ENCODE assay signal across 27 cellular contexts in the genomic region with DNA sequence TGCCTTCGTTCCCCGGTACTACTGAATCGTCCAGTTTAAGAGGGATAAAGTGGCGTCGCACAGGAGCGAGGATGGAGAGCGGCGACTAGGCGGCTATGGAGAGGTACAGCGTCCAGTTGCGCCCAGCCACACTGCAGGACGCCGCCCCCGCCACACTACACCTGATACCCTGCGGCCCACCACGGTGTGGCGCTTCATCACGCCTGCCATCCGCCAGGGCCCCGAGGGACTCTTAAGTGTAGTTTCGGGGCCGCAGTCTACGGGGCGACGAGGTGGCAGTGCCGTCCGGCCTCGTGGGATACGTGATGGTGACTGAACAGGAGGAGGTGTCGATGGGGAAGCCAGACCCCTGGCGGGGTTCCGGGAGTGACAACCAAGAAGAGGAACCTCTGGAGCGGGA. TPM values are rescaled to one million over a fixed set of nuclear protein-coding genes. Genes with fewer than 3 reads are reported as not detected.
DNase-seq lines count a peak whose midpoint lies in the region; ATAC-seq lines count a peak whose summit lies in the region.
"Had no signal": no experiment of that assay in that cellular context is flagged by ENCODE, and none has a peak within 500 bp of the region (broad histone marks: within the 10 kb centered on the region; RNA-seq: fewer than 3 reads in every experiment).

No MANE protein-coding gene starts in this region.

- peaks cover 11% of the 10 kb centered on the region for H3K4me1 Mint-ChIP-seq in activated T-helper 2 cell treated with anti-CD3 and anti-CD28 coated beads, Interferon-gamma antibody, Interleukin-2, Interleukin-4, amounts not matched to agents 10 μg/mL and 5 μg/mL and 100 μg/mL, durations not matched to agents 14 hours and 24 hours and 36 hours (ENCODE audit: low read depth)

- intact Hi-C loops in activated T-helper 2 cell treated with anti-CD3 and anti-CD28 coated beads, Interferon-gamma antibody, Interleukin-2, Interleukin-4, amounts not matched to agents 10 μg/mL and 5 μg/mL and 100 μg/mL, durations not matched to agents 14 hours and 24 hours and 36 hours (cut with micrococcal nuclease): no loop called here

- ATAC-seq in HG02642 (IDR thresholded peaks at IDR 0.05; ENCODE audit: poor library complexity, unreplicated experiment) (peak; percentile 54), HG03439 (IDR thresholded peaks at IDR 0.05; ENCODE audit: unreplicated experiment) (no peak), HG03159 (IDR thresholded peaks at IDR 0.05; ENCODE audit: unreplicated experiment) (no peak)
- ATAC-seq: HepG2, PC-3, Right ventricle myocardium inferior, SK-N-SH treated with all-trans-retinoic acid at 6 μM for 48 hours had no signal

- H3K9me3 Mint-ChIP-seq in activated T-helper 2 cell treated with anti-CD3 and anti-CD28 coated beads, Interferon-gamma antibody, Interleukin-2, Interleukin-4, amounts not matched to agents 10 μg/mL and 5 μg/mL and 100 μg/mL, durations not matched to agents 14 hours and 24 hours and 36 hours: no peaks in the 10 kb centered on the region
- H3K9me3 Mint-ChIP-seq: HFFc6 had no signal

- H3K4me3 Mint-ChIP-seq in activated T-helper 2 cell treated with anti-CD3 and anti-CD28 coated beads, Interferon-gamma antibody, Interleukin-2, Interleukin-4, amounts not matched to agents 10 μg/mL and 5 μg/mL and 100 μg/mL, durations not matched to agents 14 hours and 24 hours and 36 hours (ENCODE audit: low read depth): peak overlapping the region; percentile 26
- H3K4me3 Mint-ChIP-seq: CD4-positive, CD25-positive, alpha-beta regulatory T cell; HFFc6 had no signal

- peak; percentile 54 for DNase-seq in activated effector memory CD4-positive, alpha-beta T cell treated with anti-CD3 and anti-CD28 coated beads, Interleukin-2, amount 50 U/mL, for 16 hours
- no peak for DNase-seq in activated effector memory CD4-positive, alpha-beta T cell treated with Interleukin-2 at 50 U/mL for 16 hours
- DNase-seq in activated T-helper 2 cell treated with anti-CD3 and anti-CD28 coated beads, Interferon-gamma antibody, Interleukin-2, Interleukin-4, amounts not matched to agents 10 μg/mL and 5 μg/mL and 100 μg/mL, durations not matched to agents 14 hours and 24 hours and 36 hours (ENCODE audit: low spot score): no peak
- no peak for DNase-seq in iPS-NIHi11 (ENCODE audit: low spot score)
- DNase-seq: CD4-positive, CD25-positive, alpha-beta regulatory T cell; DMS153; DND-41; GOT3; HFFc6; Kasumi-1; NCI-H1092 treated with DMSO at 0.1 percent for 48 hours; NCI-H1436 treated with DMSO at 0.1 percent for 48 hours; NCI-H1930; NCI-H2107; NCI-H446; NCI-H524 treated with DMSO at 0.1 percent for 48 hours; NCI-H774; PC-3; SJCRH30 had no signal

- no peak overlapping the region for H3K27ac Mint-ChIP-seq in activated T-helper 2 cell treated with anti-CD3 and anti-CD28 coated beads, Interferon-gamma antibody, Interleukin-2, Interleukin-4, amounts not matched to agents 10 μg/mL and 5 μg/mL and 100 μg/mL, durations not matched to agents 14 hours and 24 hours and 36 hours
- H3K27ac Mint-ChIP-seq: CD4-positive, CD25-positive, alpha-beta regulatory T cell; HFFc6 had no signal

- H3K36me3 Mint-ChIP-seq in activated T-helper 2 cell treated with anti-CD3 and anti-CD28 coated beads, Interferon-gamma antibody, Interleukin-2, Interleukin-4, amounts not matched to agents 10 μg/mL and 5 μg/mL and 100 μg/mL, durations not matched to agents 14 hours and 24 hours and 36 hours (ENCODE audit: low read depth): no peaks in the 10 kb centered on the region
- H3K36me3 Mint-ChIP-seq: CD4-positive, CD25-positive, alpha-beta regulatory T cell had no signal

- peaks cover 46% of the 10 kb centered on the region for H3K27me3 Mint-ChIP-seq in activated T-helper 2 cell treated with anti-CD3 and anti-CD28 coated beads, Interferon-gamma antibody, Interleukin-2, Interleukin-4, amounts not matched to agents 10 μg/mL and 5 μg/mL and 100 μg/mL, durations not matched to agents 14 hours and 24 hours and 36 hours (ENCODE audit: low read depth)

RNA-seq across cellular contexts. Expression of a gene that starts 2.3 kb away (rescaled TPM):
- not detected in 2 replicates for total RNA-seq in activated T-helper 2 cell treated with anti-CD3 and anti-CD28 coated beads, Interferon-gamma antibody, Interleukin-2, Interleukin-4, amounts not matched to agents 10 μg/mL and 5 μg/mL and 100 μg/mL, durations not matched to agents 14 hours and 24 hours and 36 hours
- total RNA-seq: CD4-positive, CD25-positive, alpha-beta regulatory T cell; HFFc6; HT1080; M059J; PC-3; Right ventricle myocardium inferior; SJCRH30 had no signal

RNA-seq across cellular contexts. Expression of a gene that starts 51.6 kb away (rescaled TPM):
- total RNA-seq in activated T-helper 2 cell treated with anti-CD3 and anti-CD28 coated beads, Interferon-gamma antibody, Interleukin-2, Interleukin-4, amounts not matched to agents 10 μg/mL and 5 μg/mL and 100 μg/mL, durations not matched to agents 14 hours and 24 hours and 36 hours: 287 and 296 TPM in 2 replicates
- total RNA-seq: CD4-positive, CD25-positive, alpha-beta regulatory T cell; PC-3 had no signal
